Comparison of ENCODE assay signal across 26 cellular contexts in genomic region chr12:67966560-67966959, GRCh38. TPM values are rescaled to one million over a fixed set of nuclear protein-coding genes. Genes with fewer than 3 reads are reported as not detected.
DNase-seq lines count a peak whose midpoint lies in the region; ATAC-seq lines count a peak whose summit lies in the region.
"Had no signal": no experiment of that assay in that cellular context is flagged by ENCODE, and none has a peak within 500 bp of the region (broad histone marks: within the 10 kb centered on the region; RNA-seq: fewer than 3 reads in every experiment).

No MANE protein-coding gene starts in this region.

- no peak overlapping the region for H3K4me3 Mint-ChIP-seq in activated naive CD8-positive, alpha-beta T cell treated with anti-CD3 and anti-CD28 coated beads, Interleukin-2, amount 50 U/mL, for 24 hours
- H3K4me3 Mint-ChIP-seq: activated CD4-positive, alpha-beta T cell treated with anti-CD3 and anti-CD28 coated beads, Interleukin-2, amount 10 ng/mL, durations not matched to agents 24 days and 14 days; CD4-positive, alpha-beta T cell; endodermal cell; T-cell had no signal

- H3K4me1 Mint-ChIP-seq in activated naive CD8-positive, alpha-beta T cell treated with anti-CD3 and anti-CD28 coated beads, Interleukin-2, amount 50 U/mL, for 24 hours, result no peaks in the 10 kb centered on the region
- H3K4me1 Mint-ChIP-seq: activated CD4-positive, alpha-beta T cell treated with anti-CD3 and anti-CD28 coated beads, Interleukin-2, amount 10 ng/mL, durations not matched to agents 24 days and 14 days had no signal

- peak; percentile 66 for ATAC-seq in GM19324 (IDR thresholded peaks at IDR 0.05; ENCODE audit: low FRiP score, unreplicated experiment)
- peak; percentile 79 for ATAC-seq in HG03378 (IDR thresholded peaks at IDR 0.05; ENCODE audit: unreplicated experiment)
- no peak for ATAC-seq in HG03442 (IDR thresholded peaks at IDR 0.05; ENCODE audit: unreplicated experiment)
- ATAC-seq in activated naive CD8-positive, alpha-beta T cell treated with anti-CD3 and anti-CD28 coated beads, Interleukin-2, amount 50 U/mL, for 24 hours, result no peak
- ATAC-seq: HepG2, left ventricle myocardium superior, T-cell had no signal

- intact Hi-C loops in posterior vena cava (cut with DNase I), result no loop called here

- H3K27ac Mint-ChIP-seq in activated naive CD8-positive, alpha-beta T cell treated with anti-CD3 and anti-CD28 coated beads, Interleukin-2, amount 50 U/mL, for 24 hours, result no peak overlapping the region
- H3K27ac Mint-ChIP-seq: activated CD4-positive, alpha-beta T cell treated with anti-CD3 and anti-CD28 coated beads, Interleukin-2, amount 10 ng/mL, durations not matched to agents 24 days and 14 days; activated T-helper 2 cell treated with anti-CD3 and anti-CD28 coated beads, Interferon-gamma antibody, Interleukin-2, Interleukin-4, amounts not matched to agents 10 μg/mL and 5 μg/mL and 100 μg/mL, durations not matched to agents 14 hours and 24 hours and 36 hours; CD4-positive, alpha-beta T cell; endodermal cell; T-cell had no signal

- DNase-seq in EH (ENCODE audit: low read depth) (peak; percentile 13), RPMI8226 (peak; percentile 15), posterior vena cava (ENCODE audit: low spot score) (no peak)
- no peak for DNase-seq in activated CD8-positive, alpha-beta memory T cell treated with anti-CD3 and anti-CD28 coated beads for 24 hours
- no peak for DNase-seq in activated naive CD8-positive, alpha-beta T cell treated with anti-CD3 and anti-CD28 coated beads, Interleukin-2, amount 50 U/mL, for 24 hours
- DNase-seq: brain microvascular endothelial cell; CD4-positive, alpha-beta T cell; colonic mucosa; DMS79; endodermal cell; GM23248; left ventricle myocardium superior; NCI-H187 treated with DMSO at 0.1 percent for 48 hours; NCI-H345; NK-92 treated with Interleukin-12 subunit alpha and Interleukin-12 subunit beta, amount 100 ng/mL, for 24 hours; retina; substantia nigra; T-cell; uterus had no signal

- no peaks in the 10 kb centered on the region for H3K36me3 Mint-ChIP-seq in activated naive CD8-positive, alpha-beta T cell treated with anti-CD3 and anti-CD28 coated beads, Interleukin-2, amount 50 U/mL, for 24 hours (ENCODE audit: low read depth)
- H3K36me3 Mint-ChIP-seq: T-cell had no signal

- no peaks in the 10 kb centered on the region for H3K9me3 Mint-ChIP-seq in activated naive CD8-positive, alpha-beta T cell treated with anti-CD3 and anti-CD28 coated beads, Interleukin-2, amount 50 U/mL, for 24 hours
- H3K9me3 Mint-ChIP-seq: activated CD4-positive, alpha-beta T cell treated with anti-CD3 and anti-CD28 coated beads, Interleukin-2, amount 10 ng/mL, durations not matched to agents 24 days and 14 days; activated T-helper 2 cell treated with anti-CD3 and anti-CD28 coated beads, Interferon-gamma antibody, Interleukin-2, Interleukin-4, amounts not matched to agents 10 μg/mL and 5 μg/mL and 100 μg/mL, durations not matched to agents 14 hours and 24 hours and 36 hours; CD4-positive, alpha-beta T cell; endodermal cell; T-cell had no signal

- H3K27me3 Mint-ChIP-seq in activated naive CD8-positive, alpha-beta T cell treated with anti-CD3 and anti-CD28 coated beads, Interleukin-2, amount 50 U/mL, for 24 hours, result no peaks in the 10 kb centered on the region

RNA-seq across cellular contexts. Expression of gene IFNG-AS1, which starts 22.7 kb away (rescaled TPM):
- under 1 TPM in 1 of 2 donors, not detected in 1; 0.24 TPM for total RNA-seq in posterior vena cava
- total RNA-seq: activated CD4-positive, alpha-beta T cell treated with anti-CD3 and anti-CD28 coated beads, Interleukin-2, amount 10 ng/mL, durations not matched to agents 24 days and 14 days; activated T-helper 2 cell treated with anti-CD3 and anti-CD28 coated beads, Interferon-gamma antibody, Interleukin-2, Interleukin-4, amounts not matched to agents 10 μg/mL and 5 μg/mL and 100 μg/mL, durations not matched to agents 14 hours and 24 hours and 36 hours; colonic mucosa; endodermal cell; GM23248; HepG2; left ventricle myocardium superior; MCF 10A; uterus had no signal

Comparison
In these comparisons a context has a peak if more than half of its experiments do, and no peak if none do; other contexts are left out.
1. DNase-seq: peak in EH (single experiment) and RPMI8226 (single experiment); none in activated CD8-positive, alpha-beta memory T cell treated with anti-CD3 and anti-CD28 coated beads for 24 hours (single experiment), activated naive CD8-positive, alpha-beta T cell treated with anti-CD3 and anti-CD28 coated beads, Interleukin-2, amount 50 U/mL, for 24 hours (single experiment) and posterior vena cava (single experiment).
2. ATAC-seq: peak in GM19324 (single experiment) and HG03378 (single experiment); none in HG03442 (single experiment) and activated naive CD8-positive, alpha-beta T cell treated with anti-CD3 and anti-CD28 coated beads, Interleukin-2, amount 50 U/mL, for 24 hours (single experiment).